Comparison of ENCODE assay signal across 1 cellular context in genomic region chr18:76736309-76736708, GRCh38.
TF ChIP-seq lines count a peak whose summit lies in the region.

No MANE protein-coding gene starts in this region.

TF ChIP-seq in H1, 55 proteins besides CTCF, POLR2A, EP300 and RAD21 (continued from another document):
- TF ChIP-seq RXRA (IDR thresholded peaks at IDR 0.05; ENCODE audit: insufficient read depth, low read depth, low read length) (no peak), CHD7 (IDR thresholded peaks at IDR 0.05; ENCODE audit: insufficient replicate concordance, low read length) (no peak), RBBP5 (IDR thresholded peaks at IDR 0.05; ENCODE audit: borderline replicate concordance, low read depth, low read length) (no peak)
